19 cellular contexts compared by ENCODE assay signal in the genomic region with DNA sequence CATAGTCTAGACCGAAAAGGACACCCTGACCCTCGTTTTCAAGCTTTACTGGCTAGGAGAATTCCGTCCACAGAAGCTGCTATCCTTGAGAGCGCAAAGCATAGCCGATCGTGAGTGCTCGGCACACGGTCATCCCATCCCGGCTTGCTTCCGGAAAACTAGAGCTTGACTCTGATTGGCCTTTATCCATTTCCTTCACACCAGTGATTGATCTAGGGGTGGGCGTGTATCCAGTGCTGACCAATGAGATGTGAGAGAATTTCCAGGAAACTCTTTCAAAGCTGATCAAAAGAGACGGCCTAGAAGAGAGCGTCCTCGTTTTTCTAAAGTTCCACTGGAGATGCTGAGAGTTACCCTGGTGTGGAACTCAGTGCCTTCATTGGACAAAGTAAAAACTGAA. TPM values are rescaled to one million over a fixed set of nuclear protein-coding genes. Genes with fewer than 3 reads are reported as not detected.
A peak's percentile ranks its signal among the peaks of the same experiment; 100 is the strongest.
DNase-seq lines count a peak whose midpoint lies in the region; ATAC-seq and TF ChIP-seq lines count a peak whose summit lies in the region.
"Had no signal": no experiment of that assay in that cellular context is flagged by ENCODE, and none has a peak within 500 bp of the region (broad histone marks: within the 10 kb centered on the region; RNA-seq: fewer than 3 reads in every experiment).

No MANE protein-coding gene starts in this region.

- CTCF ChIA-PET in activated CD8-positive, alpha-beta T cell treated with anti-CD3 and anti-CD28 coated beads, Interleukin-2, amount 10 ng/mL, durations not matched to agents 7 days and 5 days (lab: Charles Lee): interaction anchor here (0.6 to 2.1 kb wide), 3 partner anchors 12 to 602 kb away, joined by 3 to 12 read pairs (median 3); no protein-coding TSS in a partner anchor

- no peaks in the 10 kb centered on the region for H3K79me2 ChIP-seq in osteoblast (ENCODE audit: insufficient read depth, low read length)

- ATAC-seq in HG03469 (IDR thresholded peaks at IDR 0.05; ENCODE audit: unreplicated experiment): no peak
- ATAC-seq in activated CD8-positive, alpha-beta T cell treated with anti-CD3 and anti-CD28 coated beads, Interleukin-2, amount 10 ng/mL, durations not matched to agents 7 days and 5 days: no peak
- ATAC-seq: A549, GM12878, SK-N-SH treated with all-trans-retinoic acid at 6 μM for 48 hours had no signal

- H3K36me3 ChIP-seq in osteoblast (ENCODE audit: insufficient read depth, low read length) (no peaks in the 10 kb centered on the region), brain microvascular endothelial cell (replicated peaks) (no peaks in the 10 kb centered on the region), ovary (no peaks in the 10 kb centered on the region)
- H3K36me3 ChIP-seq: Peyer's patch had no signal

- intact Hi-C loops in ovary (cut with DNase I): no loop called here

- no peaks in the 10 kb centered on the region for H3K9me3 Mint-ChIP-seq in activated CD8-positive, alpha-beta T cell treated with anti-CD3 and anti-CD28 coated beads, Interleukin-2, amount 10 ng/mL, durations not matched to agents 7 days and 5 days (ENCODE audit: insufficient read depth)
- H3K9me3 Mint-ChIP-seq: H9, HFFc6 had no signal

- peaks cover 10% of the 10 kb centered on the region for H3K4me1 Mint-ChIP-seq in activated CD8-positive, alpha-beta T cell treated with anti-CD3 and anti-CD28 coated beads, Interleukin-2, amount 10 ng/mL, durations not matched to agents 7 days and 5 days (ENCODE audit: low read depth)
- H3K4me1 Mint-ChIP-seq: H9 had no signal

- H3K27me3 ChIP-seq in osteoblast (ENCODE audit: insufficient read depth, low read length): no peaks in the 10 kb centered on the region
- H3K27me3 ChIP-seq in brain microvascular endothelial cell (replicated peaks): no peaks in the 10 kb centered on the region
- H3K27me3 ChIP-seq in ovary: no peaks in the 10 kb centered on the region
- H3K27me3 ChIP-seq: Peyer's patch had no signal

- no peak overlapping the region for H3K4me3 ChIP-seq in osteoblast (ENCODE audit: insufficient read depth, low read length)
- no peak overlapping the region for H3K4me3 ChIP-seq in brain microvascular endothelial cell (ENCODE audit: low read depth, low read length)
- no peak overlapping the region for H3K4me3 ChIP-seq in ovary
- H3K4me3 ChIP-seq: A549, GM12878, Peyer's patch had no signal

- H3K36me3 Mint-ChIP-seq in activated CD8-positive, alpha-beta T cell treated with anti-CD3 and anti-CD28 coated beads, Interleukin-2, amount 10 ng/mL, durations not matched to agents 7 days and 5 days (ENCODE audit: low read depth): no peaks in the 10 kb centered on the region

- TF ChIP-seq CTCF in osteoblast (IDR thresholded peaks at IDR 0.05; ENCODE audit: extremely low read depth, low read depth, low read length): no peak
- TF ChIP-seq CTCF in brain microvascular endothelial cell (IDR thresholded peaks at IDR 0.05; ENCODE audit: low read depth, low read length, missing control alignments): no peak
- no peak for TF ChIP-seq CTCF in ovary (IDR thresholded peaks at IDR 0.05)

- TF ChIP-seq EP300 in ovary (IDR thresholded peaks at IDR 0.05): no peak

- POLR2A ChIA-PET in activated CD8-positive, alpha-beta T cell treated with anti-CD3 and anti-CD28 coated beads, Interleukin-2, amount 10 ng/mL, durations not matched to agents 7 days and 5 days (lab: Charles Lee): no interaction called here

- peaks cover 5% of the 10 kb centered on the region for H3K27me3 Mint-ChIP-seq in activated CD8-positive, alpha-beta T cell treated with anti-CD3 and anti-CD28 coated beads, Interleukin-2, amount 10 ng/mL, durations not matched to agents 7 days and 5 days (ENCODE audit: low read depth)

- H3K27ac Mint-ChIP-seq in activated CD8-positive, alpha-beta T cell treated with anti-CD3 and anti-CD28 coated beads, Interleukin-2, amount 10 ng/mL, durations not matched to agents 7 days and 5 days: no peak overlapping the region
- H3K27ac Mint-ChIP-seq: B cell, H9, HFFc6 had no signal

- no peaks in the 10 kb centered on the region for H3K9me3 ChIP-seq in osteoblast (ENCODE audit: low read depth, low read length)
- no peaks in the 10 kb centered on the region for H3K9me3 ChIP-seq in ovary
- H3K9me3 ChIP-seq: A549, Peyer's patch had no signal

- H3K4me1 ChIP-seq in osteoblast (ENCODE audit: insufficient read depth, low read length) (peaks cover 7% of the 10 kb centered on the region), ovary (ENCODE audit: insufficient read depth) (no peaks in the 10 kb centered on the region)
- H3K4me1 ChIP-seq: Peyer's patch had no signal

- DNase-seq in DMS153 treated with DMSO at 0.1 percent for 48 hours (lab: John Stamatoyannopoulos, UW; ENCODE audit: unreplicated experiment) (peak; percentile 83), NCI-H2081 (lab: John Stamatoyannopoulos, UW) (peak; percentile 64 to 89), NCI-H69 (lab: John Stamatoyannopoulos, UW) (peak; percentile 86), osteoblast (ENCODE audit: insufficient read length, low spot score, missing footprints) (no peak), brain microvascular endothelial cell (no peak), ovary (no peak)
- DNase-seq in activated CD8-positive, alpha-beta T cell treated with anti-CD3 and anti-CD28 coated beads, Interleukin-2, amount 10 ng/mL, durations not matched to agents 7 days and 5 days: no peak
- DNase-seq: DMS79 treated with DMSO at 0.1 percent for 48 hours, H9, HFFc6, IMR-90, NCI-H2171, NCI-H774, Peyer's patch had no signal

- peak overlapping the region; percentile 1 for H3K4me2 ChIP-seq in osteoblast (ENCODE audit: insufficient read depth, low read length)
- H3K4me2 ChIP-seq: A549 had no signal

- no peak for TF ChIP-seq POLR2A in ovary (IDR thresholded peaks at IDR 0.05)

- H3K27ac ChIP-seq in osteoblast (ENCODE audit: low read depth, low read length): no peak overlapping the region
- H3K27ac ChIP-seq in brain microvascular endothelial cell: no peak overlapping the region
- H3K27ac ChIP-seq in ovary: no peak overlapping the region
- H3K27ac ChIP-seq: A549, Peyer's patch had no signal

- no peak overlapping the region for H3K4me3 Mint-ChIP-seq in activated CD8-positive, alpha-beta T cell treated with anti-CD3 and anti-CD28 coated beads, Interleukin-2, amount 10 ng/mL, durations not matched to agents 7 days and 5 days
- H3K4me3 Mint-ChIP-seq: B cell, H9, HFFc6 had no signal

- H4K20me1 ChIP-seq in osteoblast (ENCODE audit: insufficient read depth, low read length): no peaks in the 10 kb centered on the region

- H2AFZ ChIP-seq in osteoblast (ENCODE audit: low read length): no peak overlapping the region

- WGBS in ovary, 3 donors: 90 to 95% (median 94%) methylated on average over 14 of the region's 14 CpGs

- in situ Hi-C loops in brain microvascular endothelial cell (cut with HindIII; ENCODE audit: low pct_ligation_motif_present, low sequenced_read_pairs): no loop called here

RNA-seq across cellular contexts. Expression of a gene that starts 41.0 kb away (rescaled TPM):
- 0.29 and 0.36 TPM in 2 replicates for total RNA-seq in osteoblast
- total RNA-seq in ovary: 1 to 10 TPM; 3.7 to 9.4 (median 5.1) TPM
- 1 to 10 TPM; 2.2 to 6.7 TPM for polyA plus RNA-seq in ovary
- total RNA-seq in activated CD8-positive, alpha-beta T cell treated with anti-CD3 and anti-CD28 coated beads, Interleukin-2, amount 10 ng/mL, durations not matched to agents 7 days and 5 days: 10 to 100 TPM; 53.5 to 55.8 TPM

Comparison
In these comparisons a context has a peak if more than half of its experiments do, and no peak if none do; other contexts are left out.
1. DNase-seq: peak in DMS153 treated with DMSO at 0.1 percent for 48 hours (single experiment), NCI-H2081 (2 of 2) and NCI-H69 (single experiment); none in osteoblast (single experiment), brain microvascular endothelial cell (single experiment), ovary (0 of 5) and activated CD8-positive, alpha-beta T cell treated with anti-CD3 and anti-CD28 coated beads, Interleukin-2, amount 10 ng/mL, durations not matched to agents 7 days and 5 days (single experiment).
2. RNA of a gene that starts 41.0 kb away (total RNA-seq): 53.5 to 55.8 TPM in activated CD8-positive, alpha-beta T cell treated with anti-CD3 and anti-CD28 coated beads, Interleukin-2, amount 10 ng/mL, durations not matched to agents 7 days and 5 days; 3.7 to 9.4 TPM in ovary and 0.29 to 0.36 TPM in osteoblast; every median in the first group is over 4 times any median in the second.